Comparison of ENCODE assay signal across 2 cellular contexts in genomic region chr13:105530468-105530867, GRCh38.
A peak's percentile ranks its signal among the peaks of the same experiment; 100 is the strongest.
TF ChIP-seq lines count a peak whose summit lies in the region.

No MANE protein-coding gene starts in this region.

TF ChIP-seq in GM23338, 12 proteins besides CTCF, POLR2A, EP300 and RAD21:
- TF ChIP-seq ZNF331 (CRISPR knock-in tag; IDR thresholded peaks at IDR 0.05; ENCODE audit: low read depth): no peak
- no peak for TF ChIP-seq ETS1 (IDR thresholded peaks at IDR 0.05)
- no peak for TF ChIP-seq EZH2 (IDR thresholded peaks at IDR 0.05; ENCODE audit: low read depth, unreplicated experiment)
- TF ChIP-seq POLR2AphosphoS5 (IDR thresholded peaks at IDR 0.05; ENCODE audit: low read depth): no peak
- TF ChIP-seq ZNF114 (CRISPR knock-in tag; IDR thresholded peaks at IDR 0.05): no peak
- TF ChIP-seq, protein P1, sequence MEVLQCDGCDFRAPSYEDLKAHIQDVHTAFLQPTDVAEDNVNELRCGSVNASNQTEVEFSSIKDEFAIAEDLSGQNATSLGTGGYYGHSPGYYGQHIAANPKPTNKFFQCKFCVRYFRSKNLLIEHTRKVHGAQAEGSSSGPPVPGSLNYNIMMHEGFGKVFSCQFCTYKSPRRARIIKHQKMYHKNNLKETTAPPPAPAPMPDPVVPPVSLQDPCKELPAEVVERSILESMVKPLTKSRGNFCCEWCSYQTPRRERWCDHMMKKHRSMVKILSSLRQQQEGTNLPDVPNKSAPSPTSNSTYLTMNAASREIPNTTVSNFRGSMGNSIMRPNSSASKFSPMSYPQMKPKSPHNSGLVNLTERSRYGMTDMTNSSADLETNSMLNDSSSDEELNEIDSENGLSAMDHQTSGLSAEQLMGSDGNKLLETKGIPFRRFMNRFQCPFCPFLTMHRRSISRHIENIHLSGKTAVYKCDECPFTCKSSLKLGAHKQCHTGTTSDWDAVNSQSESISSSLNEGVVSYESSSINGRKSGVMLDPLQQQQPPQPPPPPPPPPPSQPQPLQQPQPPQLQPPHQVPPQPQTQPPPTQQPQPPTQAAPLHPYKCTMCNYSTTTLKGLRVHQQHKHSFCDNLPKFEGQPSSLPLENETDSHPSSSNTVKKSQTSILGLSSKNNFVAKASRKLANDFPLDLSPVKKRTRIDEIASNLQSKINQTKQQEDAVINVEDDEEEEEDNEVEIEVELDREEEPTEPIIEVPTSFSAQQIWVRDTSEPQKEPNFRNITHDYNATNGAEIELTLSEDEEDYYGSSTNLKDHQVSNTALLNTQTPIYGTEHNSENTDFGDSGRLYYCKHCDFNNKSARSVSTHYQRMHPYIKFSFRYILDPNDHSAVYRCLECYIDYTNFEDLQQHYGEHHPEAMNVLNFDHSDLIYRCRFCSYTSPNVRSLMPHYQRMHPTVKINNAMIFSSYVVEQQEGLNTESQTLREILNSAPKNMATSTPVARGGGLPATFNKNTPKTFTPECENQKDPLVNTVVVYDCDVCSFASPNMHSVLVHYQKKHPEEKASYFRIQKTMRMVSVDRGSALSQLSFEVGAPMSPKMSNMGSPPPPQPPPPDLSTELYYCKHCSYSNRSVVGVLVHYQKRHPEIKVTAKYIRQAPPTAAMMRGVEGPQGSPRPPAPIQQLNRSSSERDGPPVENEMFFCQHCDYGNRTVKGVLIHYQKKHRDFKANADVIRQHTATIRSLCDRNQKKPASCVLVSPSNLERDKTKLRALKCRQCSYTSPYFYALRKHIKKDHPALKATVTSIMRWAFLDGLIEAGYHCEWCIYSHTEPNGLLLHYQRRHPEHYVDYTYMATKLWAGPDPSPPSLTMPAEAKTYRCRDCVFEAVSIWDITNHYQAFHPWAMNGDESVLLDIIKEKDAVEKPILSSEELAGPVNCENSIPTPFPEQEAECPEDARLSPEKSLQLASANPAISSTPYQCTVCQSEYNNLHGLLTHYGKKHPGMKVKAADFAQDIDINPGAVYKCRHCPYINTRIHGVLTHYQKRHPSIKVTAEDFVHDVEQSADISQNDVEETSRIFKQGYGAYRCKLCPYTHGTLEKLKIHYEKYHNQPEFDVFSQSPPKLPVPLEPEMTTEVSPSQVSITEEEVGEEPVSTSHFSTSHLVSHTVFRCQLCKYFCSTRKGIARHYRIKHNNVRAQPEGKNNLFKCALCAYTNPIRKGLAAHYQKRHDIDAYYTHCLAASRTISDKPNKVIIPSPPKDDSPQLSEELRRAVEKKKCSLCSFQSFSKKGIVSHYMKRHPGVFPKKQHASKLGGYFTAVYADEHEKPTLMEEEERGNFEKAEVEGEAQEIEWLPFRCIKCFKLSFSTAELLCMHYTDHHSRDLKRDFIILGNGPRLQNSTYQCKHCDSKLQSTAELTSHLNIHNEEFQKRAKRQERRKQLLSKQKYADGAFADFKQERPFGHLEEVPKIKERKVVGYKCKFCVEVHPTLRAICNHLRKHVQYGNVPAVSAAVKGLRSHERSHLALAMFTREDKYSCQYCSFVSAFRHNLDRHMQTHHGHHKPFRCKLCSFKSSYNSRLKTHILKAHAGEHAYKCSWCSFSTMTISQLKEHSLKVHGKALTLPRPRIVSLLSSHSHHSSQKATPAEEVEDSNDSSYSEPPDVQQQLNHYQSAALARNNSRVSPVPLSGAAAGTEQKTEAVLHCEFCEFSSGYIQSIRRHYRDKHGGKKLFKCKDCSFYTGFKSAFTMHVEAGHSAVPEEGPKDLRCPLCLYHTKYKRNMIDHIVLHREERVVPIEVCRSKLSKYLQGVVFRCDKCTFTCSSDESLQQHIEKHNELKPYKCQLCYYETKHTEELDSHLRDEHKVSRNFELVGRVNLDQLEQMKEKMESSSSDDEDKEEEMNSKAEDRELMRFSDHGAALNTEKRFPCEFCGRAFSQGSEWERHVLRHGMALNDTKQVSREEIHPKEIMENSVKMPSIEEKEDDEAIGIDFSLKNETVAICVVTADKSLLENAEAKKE (CRISPR knock-in tag; IDR thresholded peaks at IDR 0.05): no peak
- TF ChIP-seq CREB1 (CRISPR knock-in tag; IDR thresholded peaks at IDR 0.05; ENCODE audit: low read depth): no peak
TF ChIP-seq in GM23338: peak in this region for 0.

TF ChIP-seq in H1, 55 proteins besides CTCF, POLR2A, EP300 and RAD21:
- TF ChIP-seq YY1 (IDR thresholded peaks at IDR 0.05; ENCODE audit: low read depth, low read length) (no peak), CHD2 (IDR thresholded peaks at IDR 0.05; ENCODE audit: low read length) (no peak), FOSL1 (IDR thresholded peaks at IDR 0.05; ENCODE audit: insufficient read depth, low read depth, low read length) (no peak), CBX8 (IDR thresholded peaks at IDR 0.05; ENCODE audit: borderline replicate concordance, low read depth, low read length) (no peak), BACH1 (IDR thresholded peaks at IDR 0.05; ENCODE audit: low read length) (peak; percentile 54; the same call in 1 of the 2 replicates), CREB1 (IDR thresholded peaks at IDR 0.05) (no peak), MAFK (IDR thresholded peaks at IDR 0.05; ENCODE audit: low read depth, low read length) (peak; percentile 17; the same call in 1 of the 2 replicates), SP1 (IDR thresholded peaks at IDR 0.05; ENCODE audit: low read depth, low read length) (no peak), TAF7 (optimal IDR thresholded peaks at IDR 0.05; ENCODE audit: borderline replicate concordance, low read depth, low read length) (no peak), TEAD4 (IDR thresholded peaks at IDR 0.05; ENCODE audit: low read depth, low read length) (no peak)
- TF ChIP-seq, protein P2, sequence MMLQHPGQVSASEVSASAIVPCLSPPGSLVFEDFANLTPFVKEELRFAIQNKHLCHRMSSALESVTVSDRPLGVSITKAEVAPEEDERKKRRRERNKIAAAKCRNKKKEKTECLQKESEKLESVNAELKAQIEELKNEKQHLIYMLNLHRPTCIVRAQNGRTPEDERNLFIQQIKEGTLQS (IDR thresholded peaks at IDR 0.05; ENCODE audit: insufficient read depth, low read depth, low read length): no peak
TF ChIP-seq in H1: peak in this region for 2.
